In the genomic region with DNA sequence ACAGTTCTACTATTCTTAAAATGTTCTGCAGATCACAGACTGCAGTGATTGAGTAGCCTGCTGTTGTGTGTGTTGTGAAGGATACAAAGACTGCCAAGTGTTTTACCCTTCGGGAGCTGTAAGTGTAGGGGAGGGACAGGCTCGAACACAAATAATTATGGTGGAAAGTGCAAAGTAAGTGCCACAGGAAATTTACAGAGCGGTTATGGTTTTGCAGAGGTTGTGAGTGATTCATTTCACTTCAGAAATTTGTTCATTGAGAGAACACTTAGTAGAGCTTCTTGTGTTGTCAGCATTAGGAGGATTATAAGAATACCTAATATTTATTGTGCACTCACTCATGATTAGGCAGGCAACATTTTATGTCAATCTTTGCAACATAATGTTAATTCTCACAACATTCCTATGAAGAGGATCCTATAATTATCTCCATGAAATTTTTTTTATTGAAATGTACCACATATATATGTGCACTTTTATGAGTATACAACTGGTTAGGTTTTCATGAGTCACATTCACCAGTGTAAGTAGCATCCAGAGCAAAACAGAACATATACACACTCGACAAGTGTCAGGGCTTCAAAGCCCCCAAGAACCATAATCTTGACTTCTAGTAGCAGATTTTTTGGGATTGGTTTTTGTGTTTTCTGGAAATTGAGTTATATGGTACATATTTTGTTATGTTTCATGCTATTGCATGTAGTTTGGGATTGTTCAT, we compare ENCODE assay signal across 1 cellular context.
TF ChIP-seq lines count a peak whose summit lies in the region.

No MANE protein-coding gene starts in this region.

TF ChIP-seq in GM12878, 131 proteins besides CTCF, POLR2A, EP300 and RAD21 (continued from another document and continues in another):
- TF ChIP-seq FOXM1 (IDR thresholded peaks at IDR 0.05; ENCODE audit: low read depth, low read length) (no peak), RUNX3 (IDR thresholded peaks at IDR 0.05; ENCODE audit: low read length) (peak; percentile 88), MEF2A (IDR thresholded peaks at IDR 0.05; ENCODE audit: insufficient read depth, low read depth, low read length) (no peak), CBX5 (IDR thresholded peaks at IDR 0.05; ENCODE audit: low read depth) (no peak), PAX5 (IDR thresholded peaks at IDR 0.05; ENCODE audit: borderline replicate concordance, low read depth, low read length) (no peak), PKNOX1 (IDR thresholded peaks at IDR 0.05) (no peak), KDM1A (IDR thresholded peaks at IDR 0.05; ENCODE audit: borderline replicate concordance) (no peak), RCOR1 (conservative IDR thresholded peaks at IDR 0.05; ENCODE audit: low read depth, low read length) (no peak), MTA3 (IDR thresholded peaks at IDR 0.05; ENCODE audit: borderline replicate concordance, low read length) (no peak), ZNF274 (IDR thresholded peaks at IDR 0.05; ENCODE audit: insufficient read depth, insufficient read length) (no peak), SRF (IDR thresholded peaks at IDR 0.05; ENCODE audit: low read depth in 2 of 2, low read length in 2 of 2) (no peak), NFYA (IDR thresholded peaks at IDR 0.05; ENCODE audit: borderline replicate concordance, low read depth, low read length) (no peak), CEBPB (IDR thresholded peaks at IDR 0.05; ENCODE audit: borderline replicate concordance in 1 of 2, low read depth in 2 of 2, low read length in 2 of 2) (no peak), BCLAF1 (IDR thresholded peaks at IDR 0.05) (no peak), MXI1 (IDR thresholded peaks at IDR 0.05; ENCODE audit: low read depth, low read length) (no peak), LARP7 (IDR thresholded peaks at IDR 0.05) (no peak), MTA2 (IDR thresholded peaks at IDR 0.05; ENCODE audit: low read depth) (peak; percentile 36; the same call in 1 of the 2 replicates), SREBF2 (IDR thresholded peaks at IDR 0.05; ENCODE audit: low read length) (no peak), NFIC (IDR thresholded peaks at IDR 0.05; ENCODE audit: low read depth, low read length) (peak; percentile 54; the same call in 1 of the 2 replicates), ZNF622 (IDR thresholded peaks at IDR 0.05) (no peak), SMAD1 (IDR thresholded peaks at IDR 0.05; ENCODE audit: low read depth, partially characterized antibody) (no peak), NFXL1 (IDR thresholded peaks at IDR 0.05; ENCODE audit: borderline replicate concordance) (no peak), YBX1 (IDR thresholded peaks at IDR 0.05) (no peak), NRF1 (conservative IDR thresholded peaks at IDR 0.05; ENCODE audit: low read depth, low read length) (no peak), SMC3 (IDR thresholded peaks at IDR 0.05; ENCODE audit: borderline replicate concordance, low read length) (no peak), ZZZ3 (IDR thresholded peaks at IDR 0.05; ENCODE audit: control insufficient read depth, insufficient read length, low read depth) (no peak), ETV6 (conservative IDR thresholded peaks at IDR 0.05 in 1 of 2, IDR thresholded peaks at IDR 0.05 in 1 of 2; ENCODE audit: borderline replicate concordance in 1 of 2, low read depth in 1 of 2) (no peak), TCF12 (IDR thresholded peaks at IDR 0.05; ENCODE audit: low read depth, low read length) (no peak), KAT2A (conservative IDR thresholded peaks at IDR 0.05; ENCODE audit: control insufficient read depth, low read depth, low read length) (no peak), TCF3 (IDR thresholded peaks at IDR 0.05; ENCODE audit: borderline replicate concordance, insufficient read depth, low read depth, low read length) (no peak), RB1 (IDR thresholded peaks at IDR 0.05; ENCODE audit: borderline replicate concordance) (no peak), HDAC2 (IDR thresholded peaks at IDR 0.05) (no peak), SIN3A (IDR thresholded peaks at IDR 0.05; ENCODE audit: low read depth, low read length) (no peak), ZNF217 (IDR thresholded peaks at IDR 0.05) (no peak), BMI1 (IDR thresholded peaks at IDR 0.05; ENCODE audit: borderline replicate concordance) (no peak; the same call in 1 of the 2 replicates), IRF5 (IDR thresholded peaks at IDR 0.05; ENCODE audit: borderline replicate concordance) (no peak), CBX3 (IDR thresholded peaks at IDR 0.05; ENCODE audit: borderline replicate concordance, low read depth) (no peak), TBL1XR1 (IDR thresholded peaks at IDR 0.05; ENCODE audit: low read depth, low read length) (no peak), JUNB (IDR thresholded peaks at IDR 0.05) (peak; percentile 63)
- TF ChIP-seq, protein P1, sequence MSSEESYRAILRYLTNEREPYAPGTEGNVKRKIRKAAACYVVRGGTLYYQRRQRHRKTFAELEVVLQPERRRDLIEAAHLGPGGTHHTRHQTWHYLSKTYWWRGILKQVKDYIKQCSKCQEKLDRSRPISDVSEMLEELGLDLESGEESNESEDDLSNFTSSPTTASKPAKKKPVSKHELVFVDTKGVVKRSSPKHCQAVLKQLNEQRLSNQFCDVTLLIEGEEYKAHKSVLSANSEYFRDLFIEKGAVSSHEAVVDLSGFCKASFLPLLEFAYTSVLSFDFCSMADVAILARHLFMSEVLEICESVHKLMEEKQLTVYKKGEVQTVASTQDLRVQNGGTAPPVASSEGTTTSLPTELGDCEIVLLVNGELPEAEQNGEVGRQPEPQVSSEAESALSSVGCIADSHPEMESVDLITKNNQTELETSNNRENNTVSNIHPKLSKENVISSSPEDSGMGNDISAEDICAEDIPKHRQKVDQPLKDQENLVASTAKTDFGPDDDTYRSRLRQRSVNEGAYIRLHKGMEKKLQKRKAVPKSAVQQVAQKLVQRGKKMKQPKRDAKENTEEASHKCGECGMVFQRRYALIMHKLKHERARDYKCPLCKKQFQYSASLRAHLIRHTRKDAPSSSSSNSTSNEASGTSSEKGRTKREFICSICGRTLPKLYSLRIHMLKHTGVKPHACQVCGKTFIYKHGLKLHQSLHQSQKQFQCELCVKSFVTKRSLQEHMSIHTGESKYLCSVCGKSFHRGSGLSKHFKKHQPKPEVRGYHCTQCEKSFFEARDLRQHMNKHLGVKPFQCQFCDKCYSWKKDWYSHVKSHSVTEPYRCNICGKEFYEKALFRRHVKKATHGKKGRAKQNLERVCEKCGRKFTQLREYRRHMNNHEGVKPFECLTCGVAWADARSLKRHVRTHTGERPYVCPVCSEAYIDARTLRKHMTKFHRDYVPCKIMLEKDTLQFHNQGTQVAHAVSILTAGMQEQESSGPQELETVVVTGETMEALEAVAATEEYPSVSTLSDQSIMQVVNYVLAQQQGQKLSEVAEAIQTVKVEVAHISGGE (CRISPR knock-in tag; IDR thresholded peaks at IDR 0.05): no peak
- TF ChIP-seq, protein P2, sequence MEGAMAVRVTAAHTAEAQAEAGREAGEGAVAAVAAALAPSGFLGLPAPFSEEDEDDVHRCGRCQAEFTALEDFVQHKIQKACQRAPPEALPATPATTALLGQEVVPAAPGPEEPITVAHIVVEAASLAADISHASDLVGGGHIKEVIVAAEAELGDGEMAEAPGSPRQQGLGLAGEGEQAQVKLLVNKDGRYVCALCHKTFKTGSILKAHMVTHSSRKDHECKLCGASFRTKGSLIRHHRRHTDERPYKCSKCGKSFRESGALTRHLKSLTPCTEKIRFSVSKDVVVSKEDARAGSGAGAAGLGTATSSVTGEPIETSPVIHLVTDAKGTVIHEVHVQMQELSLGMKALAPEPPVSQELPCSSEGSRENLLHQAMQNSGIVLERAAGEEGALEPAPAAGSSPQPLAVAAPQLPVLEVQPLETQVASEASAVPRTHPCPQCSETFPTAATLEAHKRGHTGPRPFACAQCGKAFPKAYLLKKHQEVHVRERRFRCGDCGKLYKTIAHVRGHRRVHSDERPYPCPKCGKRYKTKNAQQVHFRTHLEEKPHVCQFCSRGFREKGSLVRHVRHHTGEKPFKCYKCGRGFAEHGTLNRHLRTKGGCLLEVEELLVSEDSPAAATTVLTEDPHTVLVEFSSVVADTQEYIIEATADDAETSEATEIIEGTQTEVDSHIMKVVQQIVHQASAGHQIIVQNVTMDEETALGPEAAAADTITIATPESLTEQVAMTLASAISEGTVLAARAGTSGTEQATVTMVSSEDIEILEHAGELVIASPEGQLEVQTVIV (IDR thresholded peaks at IDR 0.05; ENCODE audit: borderline replicate concordance, partially characterized antibody): no peak
- TF ChIP-seq, protein P3, sequence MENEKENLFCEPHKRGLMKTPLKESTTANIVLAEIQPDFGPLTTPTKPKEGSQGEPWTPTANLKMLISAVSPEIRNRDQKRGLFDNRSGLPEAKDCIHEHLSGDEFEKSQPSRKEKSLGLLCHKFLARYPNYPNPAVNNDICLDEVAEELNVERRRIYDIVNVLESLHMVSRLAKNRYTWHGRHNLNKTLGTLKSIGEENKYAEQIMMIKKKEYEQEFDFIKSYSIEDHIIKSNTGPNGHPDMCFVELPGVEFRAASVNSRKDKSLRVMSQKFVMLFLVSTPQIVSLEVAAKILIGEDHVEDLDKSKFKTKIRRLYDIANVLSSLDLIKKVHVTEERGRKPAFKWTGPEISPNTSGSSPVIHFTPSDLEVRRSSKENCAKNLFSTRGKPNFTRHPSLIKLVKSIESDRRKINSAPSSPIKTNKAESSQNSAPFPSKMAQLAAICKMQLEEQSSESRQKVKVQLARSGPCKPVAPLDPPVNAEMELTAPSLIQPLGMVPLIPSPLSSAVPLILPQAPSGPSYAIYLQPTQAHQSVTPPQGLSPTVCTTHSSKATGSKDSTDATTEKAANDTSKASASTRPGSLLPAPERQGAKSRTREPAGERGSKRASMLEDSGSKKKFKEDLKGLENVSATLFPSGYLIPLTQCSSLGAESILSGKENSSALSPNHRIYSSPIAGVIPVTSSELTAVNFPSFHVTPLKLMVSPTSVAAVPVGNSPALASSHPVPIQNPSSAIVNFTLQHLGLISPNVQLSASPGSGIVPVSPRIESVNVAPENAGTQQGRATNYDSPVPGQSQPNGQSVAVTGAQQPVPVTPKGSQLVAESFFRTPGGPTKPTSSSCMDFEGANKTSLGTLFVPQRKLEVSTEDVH (IDR thresholded peaks at IDR 0.05; ENCODE audit: low read depth, partially characterized antibody): no peak
- TF ChIP-seq, protein P4, sequence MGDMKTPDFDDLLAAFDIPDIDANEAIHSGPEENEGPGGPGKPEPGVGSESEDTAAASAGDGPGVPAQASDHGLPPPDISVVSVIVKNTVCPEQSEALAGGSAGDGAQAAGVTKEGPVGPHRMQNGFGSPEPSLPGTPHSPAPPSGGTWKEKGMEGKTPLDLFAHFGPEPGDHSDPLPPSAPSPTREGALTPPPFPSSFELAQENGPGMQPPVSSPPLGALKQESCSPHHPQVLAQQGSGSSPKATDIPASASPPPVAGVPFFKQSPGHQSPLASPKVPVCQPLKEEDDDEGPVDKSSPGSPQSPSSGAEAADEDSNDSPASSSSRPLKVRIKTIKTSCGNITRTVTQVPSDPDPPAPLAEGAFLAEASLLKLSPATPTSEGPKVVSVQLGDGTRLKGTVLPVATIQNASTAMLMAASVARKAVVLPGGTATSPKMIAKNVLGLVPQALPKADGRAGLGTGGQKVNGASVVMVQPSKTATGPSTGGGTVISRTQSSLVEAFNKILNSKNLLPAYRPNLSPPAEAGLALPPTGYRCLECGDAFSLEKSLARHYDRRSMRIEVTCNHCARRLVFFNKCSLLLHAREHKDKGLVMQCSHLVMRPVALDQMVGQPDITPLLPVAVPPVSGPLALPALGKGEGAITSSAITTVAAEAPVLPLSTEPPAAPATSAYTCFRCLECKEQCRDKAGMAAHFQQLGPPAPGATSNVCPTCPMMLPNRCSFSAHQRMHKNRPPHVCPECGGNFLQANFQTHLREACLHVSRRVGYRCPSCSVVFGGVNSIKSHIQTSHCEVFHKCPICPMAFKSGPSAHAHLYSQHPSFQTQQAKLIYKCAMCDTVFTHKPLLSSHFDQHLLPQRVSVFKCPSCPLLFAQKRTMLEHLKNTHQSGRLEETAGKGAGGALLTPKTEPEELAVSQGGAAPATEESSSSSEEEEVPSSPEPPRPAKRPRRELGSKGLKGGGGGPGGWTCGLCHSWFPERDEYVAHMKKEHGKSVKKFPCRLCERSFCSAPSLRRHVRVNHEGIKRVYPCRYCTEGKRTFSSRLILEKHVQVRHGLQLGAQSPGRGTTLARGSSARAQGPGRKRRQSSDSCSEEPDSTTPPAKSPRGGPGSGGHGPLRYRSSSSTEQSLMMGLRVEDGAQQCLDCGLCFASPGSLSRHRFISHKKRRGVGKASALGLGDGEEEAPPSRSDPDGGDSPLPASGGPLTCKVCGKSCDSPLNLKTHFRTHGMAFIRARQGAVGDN (IDR thresholded peaks at IDR 0.05): no peak
